12 cellular contexts compared by ENCODE assay signal in genomic region chr10:76298329-76298728, GRCh38.
DNase-seq lines count a peak whose midpoint lies in the region; ATAC-seq, FAIRE-seq and TF ChIP-seq lines count a peak whose summit lies in the region.
"Had no signal": no experiment of that assay in that cellular context is flagged by ENCODE, and none has a peak within 500 bp of the region (broad histone marks: within the 10 kb centered on the region; RNA-seq: fewer than 3 reads in every experiment).

No MANE protein-coding gene starts in this region.

- H3K36me3 ChIP-seq in mesenchymal stem cell (ENCODE audit: control insufficient read depth in 1 of 2, insufficient read depth in 2 of 2, low read depth in 1 of 2, low read length in 2 of 2) (no peaks in the 10 kb centered on the region), small intestine (ENCODE audit: control insufficient read depth in 2 of 2, insufficient read depth in 2 of 2, low read length in 2 of 2) (no peaks in the 10 kb centered on the region), adrenal gland (replicated peaks in 1 of 2) (no peaks in the 10 kb centered on the region)

- H3K79me1 ChIP-seq in mesenchymal stem cell (replicated peaks; ENCODE audit: low read length, poor library complexity, severe bottlenecking), result no peaks in the 10 kb centered on the region

- H3K27me3 ChIP-seq in mesenchymal stem cell (ENCODE audit: control insufficient read depth in 1 of 2, insufficient read depth in 1 of 2, low read length in 2 of 2), result no peaks in the 10 kb centered on the region
- no peaks in the 10 kb centered on the region for H3K27me3 ChIP-seq in small intestine (ENCODE audit: control insufficient read depth in 2 of 2, insufficient read depth in 2 of 2, low read length in 2 of 2)
- no peaks in the 10 kb centered on the region for H3K27me3 ChIP-seq in adrenal gland

- no peak overlapping the region for H4K91ac ChIP-seq in mesenchymal stem cell (ENCODE audit: low read length)

- H3K4me3 ChIP-seq in mesenchymal stem cell (ENCODE audit: insufficient read depth in 1 of 2, low read depth in 1 of 2, low read length in 2 of 2) (no peak overlapping the region), small intestine (ENCODE audit: low read depth in 1 of 2, low read length in 2 of 2) (no peak overlapping the region), foreskin fibroblast (ENCODE audit: low read depth in 1 of 2, low read length in 2 of 2) (no peak overlapping the region), adrenal gland (no peak overlapping the region)

- 70% methylated on average over 2 of the region's 3 CpGs for WGBS in mesenchymal stem cell
- 66 to 73% (median 68%) methylated on average over 3 of the region's 3 CpGs for WGBS in small intestine, 3 donors
- WGBS in adrenal gland, 4 donors, result 92 to 97% (median 94%) methylated on average over 3 of the region's 3 CpGs

- H4K8ac ChIP-seq in mesenchymal stem cell (ENCODE audit: low read length), result no peak overlapping the region

- FAIRE-seq in small intestine (lab: Jason Lieb, UNC), result no peak
- FAIRE-seq: H1 had no signal

- H3K4me1 ChIP-seq in mesenchymal stem cell (ENCODE audit: control insufficient read depth, insufficient read depth, low read depth, low read length), result peaks cover 7% of the 10 kb centered on the region
- peaks cover 0 to 5% of the 10 kb centered on the region in 2 donors for H3K4me1 ChIP-seq in small intestine (ENCODE audit: control insufficient read depth in 2 of 2, insufficient read depth in 1 of 2, low read depth in 1 of 2, low read length in 1 of 2)
- peaks cover 18% of the 10 kb centered on the region in 2 donors for H3K4me1 ChIP-seq in adrenal gland (replicated peaks in 1 of 2)

- no peak overlapping the region for H2BK120ac ChIP-seq in mesenchymal stem cell (ENCODE audit: low read depth, low read length)

- H3K23ac ChIP-seq in mesenchymal stem cell (ENCODE audit: low read length in 2 of 2), result no peak overlapping the region

- H2AK5ac ChIP-seq in mesenchymal stem cell (ENCODE audit: low read length, severe bottlenecking), result peak overlapping the region; percentile 80

- H3K27ac ChIP-seq in 22Rv1 (peak overlapping the region; percentile 67), VCaP (peak overlapping the region; percentile 97), mesenchymal stem cell (ENCODE audit: low read length, poor library complexity, severe bottlenecking) (peak overlapping the region; percentile 96), small intestine (ENCODE audit: low read depth in 1 of 2, low read length in 1 of 2) (no peak overlapping the region), adrenal gland (no peak overlapping the region)
- H3K27ac ChIP-seq: KMS-11 had no signal

- peak overlapping the region in 1 of 2 experiments; percentile 55 for H3K4ac ChIP-seq in mesenchymal stem cell (ENCODE audit: low read depth in 1 of 2, low read length in 2 of 2)

- intact Hi-C loops in adrenal gland (cut with DNase I), result no loop called here

- no peak for TF ChIP-seq CTCF in 22Rv1 (IDR thresholded peaks at IDR 0.05)
- no peak for TF ChIP-seq CTCF in VCaP (conservative IDR thresholded peaks at IDR 0.05)
- no peak for TF ChIP-seq CTCF in foreskin fibroblast (IDR thresholded peaks at IDR 0.05; ENCODE audit: low read depth, low read length)
- no peak for TF ChIP-seq CTCF in adrenal gland (IDR thresholded peaks at IDR 0.05)

- H3K14ac ChIP-seq in mesenchymal stem cell (ENCODE audit: low read length in 2 of 2), result no peak overlapping the region

- peak overlapping the region; percentile 45 to 75 for H2BK12ac ChIP-seq in mesenchymal stem cell (ENCODE audit: low read length in 2 of 2)

- H2AFZ ChIP-seq in mesenchymal stem cell (ENCODE audit: low read depth, low read length), result peak overlapping the region; percentile 62

- TF ChIP-seq POLR2A in adrenal gland (IDR thresholded peaks at IDR 0.05), result no peak

- H2BK15ac ChIP-seq in mesenchymal stem cell (ENCODE audit: low read depth, poor library complexity, severe bottlenecking), result no peak overlapping the region

- H3K4me2 ChIP-seq in mesenchymal stem cell (ENCODE audit: low read length, poor library complexity, severe bottlenecking), result no peak overlapping the region
- H3K4me2 ChIP-seq: KMS-11 had no signal

- no peak for DNase-seq in mesenchymal stem cell
- peak; percentile 31 for DNase-seq in small intestine
- DNase-seq in GM19238 (ENCODE audit: insufficient read length, low spot score), result no peak
- no peak for DNase-seq in foreskin fibroblast
- DNase-seq in adrenal gland, result no peak
- DNase-seq: GF-D8, NCI-H524 treated with DMSO at 0.1 percent for 48 hours had no signal

- H3K9me3 ChIP-seq in mesenchymal stem cell (ENCODE audit: control insufficient read depth, low read length) (no peaks in the 10 kb centered on the region), small intestine (ENCODE audit: control insufficient read depth, low read depth) (no peaks in the 10 kb centered on the region), adrenal gland (replicated peaks in 1 of 3) (no peaks in the 10 kb centered on the region)

- H3K9ac ChIP-seq in mesenchymal stem cell (ENCODE audit: low read length), result no peak overlapping the region
- H3K9ac ChIP-seq: KMS-11 had no signal

- H2BK5ac ChIP-seq in mesenchymal stem cell (ENCODE audit: low read depth, low read length, poor library complexity, severe bottlenecking), result peak overlapping the region; percentile 79

- ATAC-seq in HG03139 (IDR thresholded peaks at IDR 0.05; ENCODE audit: unreplicated experiment), result no peak

- H3K18ac ChIP-seq in mesenchymal stem cell (ENCODE audit: low read depth in 1 of 2, low read length in 2 of 2), result peak overlapping the region in 1 of 2 experiments; percentile 52

Comparison
In these comparisons a context has a peak if more than half of its experiments do, and no peak if none do; other contexts are left out.
1. H3K27ac ChIP-seq: peak in 22Rv1 (single experiment), VCaP (single experiment) and mesenchymal stem cell (single experiment); none in small intestine (0 of 2) and adrenal gland (0 of 5).